In genomic region chr1:104648269-104648691, GRCh38 we compare ENCODE assay signal across 8 cellular contexts.
DNase-seq lines count a peak whose midpoint lies in the region; ATAC-seq and TF ChIP-seq lines count a peak whose summit lies in the region.

No MANE protein-coding gene starts in this region.

- no peaks in the 10 kb centered on the region for H3K9me3 Mint-ChIP-seq in naive B cell
- H3K9me3 Mint-ChIP-seq in Calu3 (ENCODE audit: low read depth, unreplicated experiment) = no peaks in the 10 kb centered on the region

- no peaks in the 10 kb centered on the region for H3K4me1 ChIP-seq in HCT116 (ENCODE audit: control insufficient read depth in 1 of 2, insufficient read depth in 2 of 2, low read length in 2 of 2)

- H2AFZ ChIP-seq in HCT116 (ENCODE audit: low read depth, low read length, poor library complexity, severe bottlenecking) = no peak overlapping the region

- H3K36me3 Mint-ChIP-seq in naive B cell (no peaks in the 10 kb centered on the region), Calu3 (ENCODE audit: insufficient read depth, unreplicated experiment) (no peaks in the 10 kb centered on the region)

- H3K9ac ChIP-seq in HCT116 (ENCODE audit: low read length) = no peak overlapping the region

- DNase-seq in GM10266 (ENCODE audit: extremely low spot score) (peak; percentile 20), HCT116 (ENCODE audit: low read depth, low spot score) (no peak), NCI-H1436 (lab: John Stamatoyannopoulos, UW) (peak; percentile 57), WERI-Rb-1 (peak; percentile 48), naive B cell (peak; percentile 6), MG63 (no peak), Calu3 (no peak), sciatic nerve (ENCODE audit: low spot score) (no peak)

- H3K27ac ChIP-seq in HCT116 (ENCODE audit: low read depth, low read length) (no peak overlapping the region), WERI-Rb-1 (peak overlapping the region; percentile 8; the same call in 1 of the 2 replicates)

- intact Hi-C loops in HCT116 (cut with micrococcal nuclease) (no loop called here), Calu3 (cut with micrococcal nuclease; ENCODE audit: unreplicated experiment) (loop anchor here (10.0 kb wide), 3 partner anchors 117 to 1147 kb away; no protein-coding TSS in a partner anchor), sciatic nerve (cut with DNase I) (no loop called here)

- H3K27me3 Mint-ChIP-seq in naive B cell = no peaks in the 10 kb centered on the region
- H3K27me3 Mint-ChIP-seq in Calu3 (ENCODE audit: unreplicated experiment) = no peaks in the 10 kb centered on the region

- ATAC-seq in HCT116 = no peak
- no peak for ATAC-seq in naive B cell (ENCODE audit: low read depth in 2 of 2)
- no peak for ATAC-seq in sciatic nerve

- no peak overlapping the region for H3K27ac Mint-ChIP-seq in naive B cell
- H3K27ac Mint-ChIP-seq in Calu3 (ENCODE audit: unreplicated experiment) = no peak overlapping the region

- no peaks in the 10 kb centered on the region for H4K20me1 ChIP-seq in HCT116 (ENCODE audit: insufficient read depth)

- H3K4me3 Mint-ChIP-seq in naive B cell (no peak overlapping the region), Calu3 (ENCODE audit: low read depth, unreplicated experiment) (no peak overlapping the region)

- no peaks in the 10 kb centered on the region for H3K9me2 ChIP-seq in HCT116 (ENCODE audit: insufficient read depth)

- H3K79me2 ChIP-seq in HCT116 (ENCODE audit: insufficient read depth, low read length) = no peaks in the 10 kb centered on the region

- no peaks in the 10 kb centered on the region for H3K4me1 Mint-ChIP-seq in naive B cell
- no peaks in the 10 kb centered on the region for H3K4me1 Mint-ChIP-seq in Calu3 (ENCODE audit: low read depth, unreplicated experiment)

- BruUV-seq in HCT116 (replicated peaks; lab: Mats Ljungman, UMichigan) (no TSS peak), Calu3 (replicated peaks; lab: Mats Ljungman, UMichigan) (no TSS peak)

- no peaks in the 10 kb centered on the region for H3K27me3 ChIP-seq in HCT116 (ENCODE audit: insufficient read depth, low read length)
- no peaks in the 10 kb centered on the region for H3K27me3 ChIP-seq in WERI-Rb-1 (ENCODE audit: insufficient read depth, low read depth, severe bottlenecking)
- H3K27me3 ChIP-seq in MG63 = no peaks in the 10 kb centered on the region

- H3K9me3 ChIP-seq in HCT116 (ENCODE audit: control insufficient read depth in 1 of 2, insufficient read depth in 1 of 2, low read depth in 1 of 2, low read length in 2 of 2) (no peaks in the 10 kb centered on the region; a peak in 2 of 4 replicates), WERI-Rb-1 (ENCODE audit: severe bottlenecking) (no peaks in the 10 kb centered on the region), MG63 (no peaks in the 10 kb centered on the region)

- TF ChIP-seq RAD21 in HCT116 (IDR thresholded peaks at IDR 0.05; ENCODE audit: low read depth) = peak; percentile 23

- no peak overlapping the region for H3K4me2 ChIP-seq in HCT116 (ENCODE audit: low read length)

- TF ChIP-seq POLR2A in HCT116 (IDR thresholded peaks at IDR 0.05; ENCODE audit: borderline replicate concordance, extremely low read depth, insufficient read depth, insufficient read length) = no peak

- H3K36me3 ChIP-seq in HCT116 (ENCODE audit: control insufficient read depth in 1 of 2, insufficient read depth in 2 of 2, low read length in 2 of 2) (no peaks in the 10 kb centered on the region), WERI-Rb-1 (no peaks in the 10 kb centered on the region), MG63 (no peaks in the 10 kb centered on the region)

- H3K4me3 ChIP-seq in HCT116 (replicated peaks in 1 of 2; ENCODE audit: low read depth in 1 of 2, low read length in 2 of 2) = no peak overlapping the region
- H3K4me3 ChIP-seq in WERI-Rb-1 (ENCODE audit: low read depth, low read length) = no peak overlapping the region
- no peak overlapping the region for H3K4me3 ChIP-seq in MG63

- CTCF ChIA-PET in HCT116 (lab: Charles Lee) = no interaction called here
- CTCF ChIA-PET in Calu3 (lab: Charles Lee) = interaction anchor here (0.8 kb wide), 1 partner anchor 120 kb away, joined by 5 read pairs; no protein-coding TSS in a partner anchor

- POLR2A ChIA-PET in HCT116 (lab: Charles Lee) = no interaction called here

- TF ChIP-seq CTCF in GM10266 (IDR thresholded peaks at IDR 0.05; ENCODE audit: control insufficient read depth, insufficient read depth, low read depth, missing control alignments) (peak; percentile 62), HCT116 (IDR thresholded peaks at IDR 0.05 in 2 of 3, conservative IDR thresholded peaks at IDR 0.05 in 1 of 3; ENCODE audit: borderline replicate concordance in 1 of 3, insufficient read depth in 1 of 3, low read depth in 2 of 3, low read length in 2 of 3) (peak in 2 of 3 experiments; percentile 26 to 32; a peak in 1 of 6 replicates), WERI-Rb-1 (IDR thresholded peaks at IDR 0.05; ENCODE audit: low read depth, low read length) (peak; percentile 48), Calu3 (IDR thresholded peaks at IDR 0.05; ENCODE audit: unreplicated experiment) (no peak)

- RAD21 ChIA-PET in HCT116 (lab: Charles Lee; ENCODE audit: low non-redundant PET in 1 of 2, low total read pairs in 2 of 2, uncharacterized antibody in 2 of 2, unreplicated experiment in 2 of 2) = no interaction called here

TF ChIP-seq in HCT116, 20 proteins besides CTCF, POLR2A, EP300 and RAD21 (continues in another document):
- no peak for TF ChIP-seq SP1 (IDR thresholded peaks at IDR 0.05; ENCODE audit: low read depth)
- TF ChIP-seq, protein P1, sequence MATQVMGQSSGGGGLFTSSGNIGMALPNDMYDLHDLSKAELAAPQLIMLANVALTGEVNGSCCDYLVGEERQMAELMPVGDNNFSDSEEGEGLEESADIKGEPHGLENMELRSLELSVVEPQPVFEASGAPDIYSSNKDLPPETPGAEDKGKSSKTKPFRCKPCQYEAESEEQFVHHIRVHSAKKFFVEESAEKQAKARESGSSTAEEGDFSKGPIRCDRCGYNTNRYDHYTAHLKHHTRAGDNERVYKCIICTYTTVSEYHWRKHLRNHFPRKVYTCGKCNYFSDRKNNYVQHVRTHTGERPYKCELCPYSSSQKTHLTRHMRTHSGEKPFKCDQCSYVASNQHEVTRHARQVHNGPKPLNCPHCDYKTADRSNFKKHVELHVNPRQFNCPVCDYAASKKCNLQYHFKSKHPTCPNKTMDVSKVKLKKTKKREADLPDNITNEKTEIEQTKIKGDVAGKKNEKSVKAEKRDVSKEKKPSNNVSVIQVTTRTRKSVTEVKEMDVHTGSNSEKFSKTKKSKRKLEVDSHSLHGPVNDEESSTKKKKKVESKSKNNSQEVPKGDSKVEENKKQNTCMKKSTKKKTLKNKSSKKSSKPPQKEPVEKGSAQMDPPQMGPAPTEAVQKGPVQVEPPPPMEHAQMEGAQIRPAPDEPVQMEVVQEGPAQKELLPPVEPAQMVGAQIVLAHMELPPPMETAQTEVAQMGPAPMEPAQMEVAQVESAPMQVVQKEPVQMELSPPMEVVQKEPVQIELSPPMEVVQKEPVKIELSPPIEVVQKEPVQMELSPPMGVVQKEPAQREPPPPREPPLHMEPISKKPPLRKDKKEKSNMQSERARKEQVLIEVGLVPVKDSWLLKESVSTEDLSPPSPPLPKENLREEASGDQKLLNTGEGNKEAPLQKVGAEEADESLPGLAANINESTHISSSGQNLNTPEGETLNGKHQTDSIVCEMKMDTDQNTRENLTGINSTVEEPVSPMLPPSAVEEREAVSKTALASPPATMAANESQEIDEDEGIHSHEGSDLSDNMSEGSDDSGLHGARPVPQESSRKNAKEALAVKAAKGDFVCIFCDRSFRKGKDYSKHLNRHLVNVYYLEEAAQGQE (IDR thresholded peaks at IDR 0.05; ENCODE audit: low read depth) = no peak
- no peak for TF ChIP-seq ZFX (IDR thresholded peaks at IDR 0.05)
- no peak for TF ChIP-seq EZH2phosphoT487 (IDR thresholded peaks at IDR 0.05; ENCODE audit: borderline replicate concordance)
- TF ChIP-seq YY1 (IDR thresholded peaks at IDR 0.05; ENCODE audit: extremely low read depth, insufficient replicate concordance, low read depth, low read length) = no peak
- no peak for TF ChIP-seq ATF3 (IDR thresholded peaks at IDR 0.05)
- TF ChIP-seq EZH2 (IDR thresholded peaks at IDR 0.05) = no peak
- no peak for TF ChIP-seq SIN3A (IDR thresholded peaks at IDR 0.05; ENCODE audit: low read depth)
- no peak for TF ChIP-seq JUND (IDR thresholded peaks at IDR 0.05)
- TF ChIP-seq ZNF274 (IDR thresholded peaks at IDR 0.05; ENCODE audit: low read depth, low read length) = no peak
- no peak for TF ChIP-seq EGR1 (IDR thresholded peaks at IDR 0.05; ENCODE audit: low read depth)
- no peak for TF ChIP-seq TCF7L2 (IDR thresholded peaks at IDR 0.05; ENCODE audit: borderline replicate concordance, extremely low read depth, insufficient read depth, insufficient read length)
- TF ChIP-seq CEBPB (IDR thresholded peaks at IDR 0.05; ENCODE audit: low read depth) = no peak
- no peak for TF ChIP-seq POLR2AphosphoS5 (IDR thresholded peaks at IDR 0.05; ENCODE audit: low read depth, low read length)
- TF ChIP-seq MAX (IDR thresholded peaks at IDR 0.05) = no peak
- TF ChIP-seq FOSL1 (IDR thresholded peaks at IDR 0.05; ENCODE audit: low read depth) = no peak
- no peak for TF ChIP-seq ZBTB33 (IDR thresholded peaks at IDR 0.05; ENCODE audit: extremely low read depth, insufficient replicate concordance, low read length)
- no peak for TF ChIP-seq ELF1 (IDR thresholded peaks at IDR 0.05; ENCODE audit: borderline replicate concordance, low read depth)

Comparison
In these comparisons a context has a peak if more than half of its experiments do, and no peak if none do; other contexts are left out.
1. DNase-seq: peak in GM10266 (single experiment), NCI-H1436 (single experiment), WERI-Rb-1 (single experiment) and naive B cell (single experiment); none in HCT116 (single experiment), MG63 (single experiment), Calu3 (single experiment) and sciatic nerve (single experiment).